9 cellular contexts compared by ENCODE assay signal in genomic region chr5:139633295-139634027, GRCh38. TPM values are rescaled to one million over a fixed set of nuclear protein-coding genes. Genes with fewer than 3 reads are reported as not detected.
DNase-seq lines count a peak whose midpoint lies in the region; ATAC-seq and TF ChIP-seq lines count a peak whose summit lies in the region.
"Had no signal": no experiment of that assay in that cellular context is flagged by ENCODE, and none has a peak within 500 bp of the region (broad histone marks: within the 10 kb centered on the region; RNA-seq: fewer than 3 reads in every experiment).

No MANE protein-coding gene starts in this region.

- H3K27me3 ChIP-seq in cardiac muscle cell, result no peaks in the 10 kb centered on the region

- peaks cover 25% of the 10 kb centered on the region for H3K4me1 ChIP-seq in cardiac muscle cell (ENCODE audit: low read depth)

- H3K4me3 ChIP-seq in cardiac muscle cell, result no peak overlapping the region
- H3K4me3 ChIP-seq: skin epidermis had no signal

- H3K4me1 Mint-ChIP-seq in activated naive CD8-positive, alpha-beta T cell treated with anti-CD3 and anti-CD28 coated beads, Interleukin-2, amount 10 ng/mL, durations not matched to agents 7 days and 5 days, result peaks cover 32% of the 10 kb centered on the region

- H3K9me3 ChIP-seq in cardiac muscle cell (ENCODE audit: low read depth), result no peaks in the 10 kb centered on the region

- peak; percentile 39 for ATAC-seq in GM19035 (IDR thresholded peaks at IDR 0.05; ENCODE audit: unreplicated experiment)
- ATAC-seq in activated naive CD8-positive, alpha-beta T cell treated with anti-CD3 and anti-CD28 coated beads, Interleukin-2, amount 10 ng/mL, durations not matched to agents 7 days and 5 days (ENCODE audit: low read depth), result peak; percentile 17
- no peak for ATAC-seq in HG03439 (IDR thresholded peaks at IDR 0.05; ENCODE audit: unreplicated experiment)

- peak; percentile 83 for DNase-seq in AG20443 (ENCODE audit: low spot score)
- DNase-seq in NCI-H1105 (lab: John Stamatoyannopoulos, UW), result peak; percentile 27
- DNase-seq in SKM-1 treated with dmso at 0.1 percent for 144 hours (lab: John Stamatoyannopoulos, UW; ENCODE audit: unreplicated experiment), result peak; percentile 64
- DNase-seq in activated naive CD8-positive, alpha-beta T cell treated with anti-CD3 and anti-CD28 coated beads, Interleukin-2, amount 10 ng/mL, durations not matched to agents 7 days and 5 days, result peak; percentile 69
- peak; percentile 80 to 83 for DNase-seq in cardiac muscle cell (ENCODE audit: low read depth in 1 of 2, low spot score in 1 of 2)
- DNase-seq in posterior vena cava (ENCODE audit: low spot score), result peak; percentile 86

- H3K36me3 Mint-ChIP-seq in activated naive CD8-positive, alpha-beta T cell treated with anti-CD3 and anti-CD28 coated beads, Interleukin-2, amount 10 ng/mL, durations not matched to agents 7 days and 5 days, result peaks cover 7% of the 10 kb centered on the region

- intact Hi-C loops in posterior vena cava (cut with DNase I), result loop anchor here (2.0 kb wide), 2 partner anchors 57 to 131 kb away; no protein-coding TSS in a partner anchor

- no peaks in the 10 kb centered on the region for H3K9me3 Mint-ChIP-seq in activated naive CD8-positive, alpha-beta T cell treated with anti-CD3 and anti-CD28 coated beads, Interleukin-2, amount 10 ng/mL, durations not matched to agents 7 days and 5 days

- TF ChIP-seq CTCF in cardiac muscle cell (IDR thresholded peaks at IDR 0.05; ENCODE audit: low read depth, low read length), result peak; percentile 95

- H3K27ac ChIP-seq in cardiac muscle cell, result no peak overlapping the region

- no peaks in the 10 kb centered on the region for H3K36me3 ChIP-seq in cardiac muscle cell

- peak overlapping the region; percentile 49 for H3K27ac Mint-ChIP-seq in activated naive CD8-positive, alpha-beta T cell treated with anti-CD3 and anti-CD28 coated beads, Interleukin-2, amount 10 ng/mL, durations not matched to agents 7 days and 5 days

- no peaks in the 10 kb centered on the region for H3K27me3 Mint-ChIP-seq in activated naive CD8-positive, alpha-beta T cell treated with anti-CD3 and anti-CD28 coated beads, Interleukin-2, amount 10 ng/mL, durations not matched to agents 7 days and 5 days

- POLR2A ChIA-PET in activated naive CD8-positive, alpha-beta T cell treated with anti-CD3 and anti-CD28 coated beads, Interleukin-2, amount 10 ng/mL, durations not matched to agents 7 days and 5 days (lab: Charles Lee), result interaction anchor here (1.2 kb wide), 1 partner anchor 37 kb away, joined by 3 read pairs; no protein-coding TSS in a partner anchor

- H3K4me3 Mint-ChIP-seq in activated naive CD8-positive, alpha-beta T cell treated with anti-CD3 and anti-CD28 coated beads, Interleukin-2, amount 10 ng/mL, durations not matched to agents 7 days and 5 days, result no peak overlapping the region

RNA-seq across cellular contexts. Expression of gene CXXC5, which starts 14.7 kb away (rescaled TPM):
- 1 to 10 TPM; 3.5 to 4.6 TPM for total RNA-seq in activated naive CD8-positive, alpha-beta T cell treated with anti-CD3 and anti-CD28 coated beads, Interleukin-2, amount 10 ng/mL, durations not matched to agents 7 days and 5 days
- 91.9 and 122 TPM in 2 replicates for total RNA-seq in cardiac muscle cell
- polyA plus RNA-seq in cardiac muscle cell, result 70.4 and 79.4 TPM in 2 replicates
- 10 to 100 TPM; 48.9 to 49.1 TPM for total RNA-seq in posterior vena cava

Comparison
In these comparisons a context has a peak if more than half of its experiments do, and no peak if none do; other contexts are left out.
1. DNase-seq: peak in every context shown above with its lines; median percentile 86 in posterior vena cava; 83 in AG20443; 82 in cardiac muscle cell; 69 in activated naive CD8-positive, alpha-beta T cell treated with anti-CD3 and anti-CD28 coated beads, Interleukin-2, amount 10 ng/mL, durations not matched to agents 7 days and 5 days; 64 in SKM-1 treated with dmso at 0.1 percent for 144 hours; 27 in NCI-H1105.
2. RNA of gene CXXC5, which starts 14.7 kb away (total RNA-seq): 91.9 to 122 TPM in cardiac muscle cell and 48.9 to 49.1 TPM in posterior vena cava; 3.5 to 4.6 TPM in activated naive CD8-positive, alpha-beta T cell treated with anti-CD3 and anti-CD28 coated beads, Interleukin-2, amount 10 ng/mL, durations not matched to agents 7 days and 5 days; every median in the first group is over 4 times any median in the second.